8 cellular contexts compared by ENCODE assay signal in the genomic region with DNA sequence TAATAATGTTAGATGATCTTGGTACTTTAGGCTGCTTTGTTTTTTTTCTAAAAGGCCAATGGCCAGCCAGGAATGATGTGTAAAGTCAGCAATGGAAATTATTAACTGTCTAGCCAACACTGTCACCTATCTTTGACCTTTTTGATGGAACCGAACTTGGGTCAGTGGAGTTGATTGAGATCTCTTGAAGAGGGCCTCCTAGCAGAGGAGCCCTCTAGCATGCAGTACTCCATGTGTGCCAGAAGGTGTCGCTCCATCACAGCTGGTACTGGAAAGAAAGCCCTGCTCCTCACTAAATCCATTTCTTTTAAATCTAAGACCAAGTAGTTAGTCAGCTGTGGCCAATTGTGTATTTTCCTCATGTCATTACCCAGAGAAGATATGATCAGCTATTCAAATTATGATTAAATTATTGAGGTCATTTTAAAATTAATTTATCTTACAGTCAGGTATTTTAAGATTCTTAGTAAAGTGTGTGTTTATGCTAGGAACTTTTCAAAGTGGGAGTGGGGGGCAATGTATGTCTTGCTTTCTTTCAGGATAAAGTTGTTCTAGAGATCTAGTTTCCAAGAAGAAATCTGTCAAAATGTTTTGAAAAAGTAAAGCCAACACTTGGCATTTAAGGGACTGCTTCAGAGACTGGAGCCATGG. TPM values are rescaled to one million over a fixed set of nuclear protein-coding genes. Genes with fewer than 3 reads are reported as not detected.
DNase-seq lines count a peak whose midpoint lies in the region; ATAC-seq and TF ChIP-seq lines count a peak whose summit lies in the region.

No MANE protein-coding gene starts in this region.

- CTCF ChIA-PET in activated CD4-positive, alpha-beta T cell treated with anti-CD3 and anti-CD28 coated beads for 36 hours (lab: Charles Lee) = interaction anchor here (0.6 to 8.3 kb wide), 13 partner anchors 12 to 385 kb away, joined by 3 to 182 read pairs (median 4); no protein-coding TSS in a partner anchor

- TF ChIP-seq CTCF in choroid plexus epithelial cell (conservative IDR thresholded peaks at IDR 0.05; ENCODE audit: low read depth, low read length) (peak; percentile 100), lung (IDR thresholded peaks at IDR 0.05; ENCODE audit: control extremely low read depth, extremely low read depth) (peak; percentile 96)

- peak; percentile 61 for ATAC-seq in GM18870 (IDR thresholded peaks at IDR 0.05; ENCODE audit: unreplicated experiment)
- peak; percentile 50 for ATAC-seq in HG03095 (IDR thresholded peaks at IDR 0.05; ENCODE audit: unreplicated experiment)
- ATAC-seq in activated CD4-positive, alpha-beta T cell treated with anti-CD3 and anti-CD28 coated beads for 36 hours = peak; percentile 86
- peak; percentile 93 for ATAC-seq in lung (ENCODE audit: insufficient read depth, low FRiP score)

- H3K27me3 Mint-ChIP-seq in activated CD4-positive, alpha-beta T cell treated with anti-CD3 and anti-CD28 coated beads for 36 hours = no peaks in the 10 kb centered on the region

- H3K27me3 ChIP-seq in lung (ENCODE audit: control insufficient read depth, insufficient read depth) = no peaks in the 10 kb centered on the region

- intact Hi-C loops in activated CD4-positive, alpha-beta T cell treated with anti-CD3 and anti-CD28 coated beads for 36 hours (cut with DNase I, micrococcal nuclease) = loop anchor here (1.0 to 10.0 kb wide), 5 partner anchors 104 to 792 kb away; partner anchors contain the start of genes DBF4 (in 1 of the 2), RUNDC3B (in 1 of the 2) and SLC25A40 (in 1 of the 2)

- H3K9me3 Mint-ChIP-seq in activated CD4-positive, alpha-beta T cell treated with anti-CD3 and anti-CD28 coated beads for 36 hours (ENCODE audit: low read depth) = no peaks in the 10 kb centered on the region

- DNase-seq in AML-193 (lab: John Stamatoyannopoulos, UW) (peak; percentile 63 to 69), NCI-H2227 treated with DMSO at 0.1 percent for 48 hours (lab: John Stamatoyannopoulos, UW) (peak; percentile 73), choroid plexus epithelial cell (ENCODE audit: low read depth) (peak; percentile 85), lung (ENCODE audit: low spot score) (peak; percentile 57)
- peak; percentile 76 for DNase-seq in activated CD4-positive, alpha-beta T cell treated with anti-CD3 and anti-CD28 coated beads for 36 hours
- peak; percentile 17 for DNase-seq in stimulated activated CD8-positive, alpha-beta memory T cell treated with anti-CD3 and anti-CD28 coated beads, Interleukin-15, amount 100 ng/mL, for 24 hours (ENCODE audit: low read depth)

- no peak overlapping the region for H3K4me3 ChIP-seq in choroid plexus epithelial cell (ENCODE audit: low read depth, low read length)
- no peak overlapping the region for H3K4me3 ChIP-seq in lung

- H3K36me3 ChIP-seq in lung (ENCODE audit: control insufficient read depth in 2 of 2, insufficient read depth in 2 of 2, low read length in 2 of 2) = no peaks in the 10 kb centered on the region

- 20 to 28% methylated on average over 2 of the region's 2 CpGs for WGBS in lung, 2 donors

- H3K9me3 ChIP-seq in lung (ENCODE audit: control insufficient read depth in 2 of 2, insufficient read depth in 1 of 2, low read length in 1 of 2) = no peaks in the 10 kb centered on the region

- no peak overlapping the region for H3K4me3 Mint-ChIP-seq in activated CD4-positive, alpha-beta T cell treated with anti-CD3 and anti-CD28 coated beads for 36 hours

- no peaks in the 10 kb centered on the region for H3K36me3 Mint-ChIP-seq in activated CD4-positive, alpha-beta T cell treated with anti-CD3 and anti-CD28 coated beads for 36 hours (ENCODE audit: low read depth)

- H3K4me1 Mint-ChIP-seq in activated CD4-positive, alpha-beta T cell treated with anti-CD3 and anti-CD28 coated beads for 36 hours = peaks cover 11% of the 10 kb centered on the region

- H3K27ac Mint-ChIP-seq in activated CD4-positive, alpha-beta T cell treated with anti-CD3 and anti-CD28 coated beads for 36 hours = no peak overlapping the region

- peaks cover 0 to 3% of the 10 kb centered on the region in 2 donors for H3K4me1 ChIP-seq in lung (ENCODE audit: control insufficient read depth in 2 of 2, insufficient read depth in 2 of 2, low read length in 2 of 2)

- H3K27ac ChIP-seq in lung (ENCODE audit: low read depth in 1 of 2, low read length in 1 of 2) = no peak overlapping the region

- POLR2A ChIA-PET in activated CD4-positive, alpha-beta T cell treated with anti-CD3 and anti-CD28 coated beads for 36 hours (lab: Charles Lee) = interaction anchor here (0.6 kb wide), 1 partner anchor 395 kb away, joined by 7 read pairs; no protein-coding TSS in a partner anchor

RNA-seq across cellular contexts. Expression of gene CROT, which starts 33.1 kb away (rescaled TPM):
- total RNA-seq in activated CD4-positive, alpha-beta T cell treated with anti-CD3 and anti-CD28 coated beads for 36 hours = 1 to 10 TPM; 4.6 to 7.0 TPM
- total RNA-seq in lung = 10 to 100 TPM; 12.4 to 18.7 TPM
- polyA plus RNA-seq in lung = 1 to 10 TPM; 5.3 to 6.4 TPM

Comparison
In these comparisons a context has a peak if more than half of its experiments do, and no peak if none do; other contexts are left out.
1. DNase-seq: peak in every context shown above with its lines; median percentile 85 in choroid plexus epithelial cell; 76 in activated CD4-positive, alpha-beta T cell treated with anti-CD3 and anti-CD28 coated beads for 36 hours; 73 in NCI-H2227 treated with DMSO at 0.1 percent for 48 hours; 66 in AML-193; 57 in lung; 17 in stimulated activated CD8-positive, alpha-beta memory T cell treated with anti-CD3 and anti-CD28 coated beads, Interleukin-15, amount 100 ng/mL, for 24 hours.